Comparison of ENCODE assay signal across 8 cellular contexts in genomic region chr3:50338989-50339388, GRCh38. TPM values are rescaled to one million over a fixed set of nuclear protein-coding genes. Genes with fewer than 3 reads are reported as not detected.
DNase-seq lines count a peak whose midpoint lies in the region; ATAC-seq and TF ChIP-seq lines count a peak whose summit lies in the region.

No MANE protein-coding gene starts in this region.

- peak overlapping the region; percentile 83 for H3K4me3 ChIP-seq in DOHH2 (ENCODE audit: low read length)
- peak overlapping the region; percentile 93 for H3K4me3 ChIP-seq in psoas muscle

- H3K9me3 ChIP-seq in DOHH2 (ENCODE audit: control insufficient read depth, insufficient read depth, low read length) = no peaks in the 10 kb centered on the region
- no peaks in the 10 kb centered on the region for H3K9me3 ChIP-seq in psoas muscle

- H3K9me2 ChIP-seq in DOHH2 (replicated peaks; ENCODE audit: control insufficient read depth, low read length) = no peaks in the 10 kb centered on the region

- peaks cover 49% of the 10 kb centered on the region for H3K36me3 ChIP-seq in DOHH2 (ENCODE audit: control insufficient read depth, low read length)
- no peaks in the 10 kb centered on the region for H3K36me3 ChIP-seq in psoas muscle (ENCODE audit: insufficient read depth in 1 of 2, low read depth in 1 of 2)

- ATAC-seq in psoas muscle (no peak), GM18907 (IDR thresholded peaks at IDR 0.05; ENCODE audit: unreplicated experiment) (no peak)

- intact Hi-C loops in psoas muscle (cut with DNase I) = no loop called here

- 0 out of 2 replicates have a peak, but pooled peaks cover 10% of the 10 kb centered on the region for H4K20me1 ChIP-seq in DOHH2 (ENCODE audit: control insufficient read depth, insufficient read depth, low read depth, low read length)

- H3F3A ChIP-seq in DOHH2 (ENCODE audit: control insufficient read depth, insufficient read depth) = peaks cover 14% of the 10 kb centered on the region

- TF ChIP-seq CTCF in DOHH2 (IDR thresholded peaks at IDR 0.05; ENCODE audit: low read depth, low read length, poor library complexity, severe bottlenecking) (peak; percentile 21), psoas muscle (IDR thresholded peaks at IDR 0.05) (no peak)

- peaks cover 64% of the 10 kb centered on the region for H3K4me1 ChIP-seq in DOHH2 (ENCODE audit: control insufficient read depth, low read length)
- peaks cover 43% of the 10 kb centered on the region for H3K4me1 ChIP-seq in psoas muscle

- H3K27me3 ChIP-seq in DOHH2 (ENCODE audit: control insufficient read depth, low read length) = no peaks in the 10 kb centered on the region
- no peaks in the 10 kb centered on the region for H3K27me3 ChIP-seq in psoas muscle (ENCODE audit: insufficient read depth in 3 of 3, low read length in 2 of 3)

- 70 to 79% (median 71%) methylated on average over 4 of the region's 4 CpGs for WGBS in psoas muscle, 3 donors

- peak overlapping the region; percentile 90 for H3K27ac ChIP-seq in DOHH2 (ENCODE audit: low read depth, low read length)
- peak overlapping the region; percentile 98 for H3K27ac ChIP-seq in cingulate gyrus (ENCODE audit: low read depth, low read length)
- H3K27ac ChIP-seq in psoas muscle = peak overlapping the region; percentile 95

- peaks cover 64% of the 10 kb centered on the region for H3K79me2 ChIP-seq in DOHH2 (ENCODE audit: control insufficient read depth, low read length)

- peak; percentile 53 to 66 for DNase-seq in NOMO-1 (lab: John Stamatoyannopoulos, UW; ENCODE audit: unreplicated experiment in 2 of 2)
- DNase-seq in psoas muscle = no peak
- no peak for DNase-seq in mucosa of gallbladder (ENCODE audit: low spot score)
- no peak for DNase-seq in NCI-H510A (lab: John Stamatoyannopoulos, UW)
- DNase-seq in GM19238 (ENCODE audit: insufficient read length, low spot score) = no peak

- peak overlapping the region; percentile 98 for H3K4me2 ChIP-seq in DOHH2 (ENCODE audit: low read length)

RNA-seq across cellular contexts. Expression of gene RASSF1, which starts 1.6 kb away (rescaled TPM):
- 10 to 100 TPM; 10.1 to 24.2 (median 14.9) TPM for total RNA-seq in psoas muscle
- 10 to 100 TPM; 33.3 to 84.5 (median 37.9) TPM for polyA plus RNA-seq in psoas muscle
- total RNA-seq in mucosa of gallbladder = 27.5 TPM

RNA-seq across cellular contexts. Expression of gene ZMYND10, which starts 6.5 kb away (rescaled TPM):
- total RNA-seq in psoas muscle (under 1 TPM; 0.24 to 0.99 (median 0.57) TPM), mucosa of gallbladder (2.2 TPM)
- polyA plus RNA-seq in psoas muscle = under 1 TPM; 0.23 to 0.99 (median 0.51) TPM

RNA-seq across cellular contexts. Expression of gene TUSC2, which starts 11.0 kb away (rescaled TPM):
- total RNA-seq in psoas muscle = 10 to 100 TPM; 31.5 to 43.6 (median 33.7) TPM
- 100 to 1,000 TPM in 1 of 3 donors, 10 to 100 TPM in 2; 38.0 to 100 (median 84.9) TPM for polyA plus RNA-seq in psoas muscle
- 42.5 TPM for total RNA-seq in mucosa of gallbladder

RNA-seq across cellular contexts. Expression of gene NPRL2, which starts 11.6 kb away (rescaled TPM):
- total RNA-seq in psoas muscle (10 to 100 TPM; 16.1 to 29.5 (median 19.6) TPM), mucosa of gallbladder (26.7 TPM)
- polyA plus RNA-seq in psoas muscle = 10 to 100 TPM; 21.5 to 36.6 (median 21.7) TPM

RNA-seq across cellular contexts. Expression of gene CYB561D2, which starts 11.7 kb away (rescaled TPM):
- total RNA-seq in psoas muscle (1 to 10 TPM; 5.7 to 9.2 (median 7.0) TPM), mucosa of gallbladder (35.4 TPM)
- 10 to 100 TPM; 14.7 to 34.8 (median 17.5) TPM for polyA plus RNA-seq in psoas muscle

Comparison
In these comparisons a context has a peak if more than half of its experiments do, and no peak if none do; other contexts are left out.
1. DNase-seq: peak in NOMO-1 (2 of 2); none in psoas muscle (0 of 2), mucosa of gallbladder (single experiment), NCI-H510A (single experiment) and GM19238 (single experiment).
2. Peak in every context shown above with its lines, with median percentiles within 50 percentile points of each other: H3K27ac ChIP-seq.